ENCODE assay signal across 25 cellular contexts in genomic region chr4:179804440-179804839, GRCh38.
A peak's percentile ranks its signal among the peaks of the same experiment; 100 is the strongest.
DNase-seq lines count a peak whose midpoint lies in the region; ATAC-seq lines count a peak whose summit lies in the region.
"Had no signal": no experiment of that assay in that cellular context is flagged by ENCODE, and none has a peak within 500 bp of the region (broad histone marks: within the 10 kb centered on the region; RNA-seq: fewer than 3 reads in every experiment).

No MANE protein-coding gene starts in this region.

- H3K36me3 ChIP-seq in SJCRH30, result no peaks in the 10 kb centered on the region
- H3K36me3 ChIP-seq: vagina had no signal

- H3K27ac ChIP-seq in SJCRH30, result no peak overlapping the region
- H3K27ac ChIP-seq: psoas muscle, SK-N-MC, vagina had no signal

- H3K4me1 ChIP-seq in SJCRH30, result no peaks in the 10 kb centered on the region
- H3K4me1 ChIP-seq: psoas muscle, vagina had no signal

- no peak overlapping the region for H3K4me3 ChIP-seq in SJCRH30
- H3K4me3 ChIP-seq: psoas muscle, SK-N-MC, vagina had no signal

- no peaks in the 10 kb centered on the region for H3K9me3 ChIP-seq in SJCRH30 (replicated peaks)
- H3K9me3 ChIP-seq: psoas muscle, vagina had no signal

- ATAC-seq in HG02678 (IDR thresholded peaks at IDR 0.05; ENCODE audit: unreplicated experiment) (no peak), HG03521 (IDR thresholded peaks at IDR 0.05; ENCODE audit: unreplicated experiment) (no peak)
- ATAC-seq: activated CD8-positive, alpha-beta T cell treated with anti-CD3 and anti-CD28 coated beads for 36 hours; left lobe of liver; naive thymus-derived CD4-positive, alpha-beta T cell; psoas muscle had no signal

- no peaks in the 10 kb centered on the region for H3K27me3 ChIP-seq in SJCRH30
- H3K27me3 ChIP-seq: vagina had no signal

- peak; percentile 43 for DNase-seq in HS-27A (ENCODE audit: low read depth)
- DNase-seq in SJCRH30, result peak; percentile 17 to 25
- peak; percentile 5 for DNase-seq in foreskin melanocyte
- DNase-seq in renal cortical epithelial cell (ENCODE audit: low read depth), result peak; percentile 2
- no peak for DNase-seq in amniotic stem cell (lab: John Stamatoyannopoulos, UW)
- no peak for DNase-seq in NOMO-1 (lab: John Stamatoyannopoulos, UW; ENCODE audit: unreplicated experiment in 2 of 2)
- DNase-seq: activated CD8-positive, alpha-beta T cell treated with anti-CD3 and anti-CD28 coated beads for 36 hours; activated effector memory CD4-positive, alpha-beta T cell treated with anti-CD3 and anti-CD28 coated beads, Interleukin-2, amount 50 U/mL, for 16 hours; activated naive CD8-positive, alpha-beta T cell treated with anti-CD3 and anti-CD28 coated beads, Interleukin-2, amount 10 ng/mL, durations not matched to agents 7 days and 5 days; effector memory CD4-positive, alpha-beta T cell; erythroblast; foreskin fibroblast; MM.1S; naive thymus-derived CD4-positive, alpha-beta T cell; NCI-H1436; NCI-H345; occipital lobe; psoas muscle; RPMI8226; stimulated activated naive CD4-positive, alpha-beta T cell treated with Interleukin-2 at 50 U/mL for 16 hours had no signal

Comparison
In these comparisons a context has a peak if more than half of its experiments do, and no peak if none do; other contexts are left out.
1. DNase-seq: peak in HS-27A (single experiment), SJCRH30 (2 of 2), foreskin melanocyte (single experiment) and renal cortical epithelial cell (single experiment); none in amniotic stem cell (single experiment) and NOMO-1 (0 of 2).